9 cellular contexts compared by ENCODE assay signal in the genomic region with DNA sequence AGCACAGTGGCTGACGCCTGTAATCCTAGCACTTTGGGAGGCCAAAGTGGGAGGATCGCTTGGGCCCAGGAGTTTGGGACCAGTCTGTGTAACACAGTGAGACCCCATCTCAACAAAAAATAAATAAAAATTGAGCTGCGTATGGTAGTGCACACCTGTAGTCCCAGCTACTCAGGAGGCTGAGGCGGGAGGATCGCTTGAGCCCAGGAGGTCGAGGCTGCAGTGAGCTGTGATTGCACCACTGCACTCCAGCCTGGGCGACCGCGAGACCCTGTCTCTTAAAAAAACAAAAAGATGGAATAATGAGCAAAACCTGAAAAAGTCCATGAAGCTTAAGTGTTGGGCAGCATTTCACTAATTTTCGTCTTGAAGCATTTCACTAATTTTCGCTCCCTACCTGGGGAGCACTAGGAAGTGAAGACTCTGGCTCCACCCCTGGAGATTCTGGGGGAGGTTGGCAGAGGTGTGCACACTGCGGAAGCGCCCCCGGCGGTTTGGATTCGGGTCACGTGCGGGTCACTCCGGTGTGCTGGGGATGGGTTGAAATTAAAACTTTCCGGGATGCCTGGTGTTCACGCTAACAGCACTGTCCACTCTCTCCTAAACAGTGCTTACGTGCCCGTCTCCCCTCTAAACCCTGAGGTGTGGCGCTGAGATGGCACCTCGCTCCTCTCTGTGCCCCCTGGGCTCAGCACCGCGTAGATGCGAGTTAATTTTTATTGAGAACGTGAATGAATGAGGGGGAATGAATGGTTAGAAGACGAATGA. TPM values are rescaled to one million over a fixed set of nuclear protein-coding genes. Genes with fewer than 3 reads are reported as not detected.
DNase-seq lines count a peak whose midpoint lies in the region; ATAC-seq and TF ChIP-seq lines count a peak whose summit lies in the region.
"Had no signal": no experiment of that assay in that cellular context is flagged by ENCODE, and none has a peak within 500 bp of the region (broad histone marks: within the 10 kb centered on the region; RNA-seq: fewer than 3 reads in every experiment).

No MANE protein-coding gene starts in this region.

- H3K9me3 Mint-ChIP-seq in IgD-negative memory B cell = no peaks in the 10 kb centered on the region
- H3K9me3 Mint-ChIP-seq in activated naive CD8-positive, alpha-beta T cell treated with anti-CD3 and anti-CD28 coated beads for 36 hours = no peaks in the 10 kb centered on the region

- ATAC-seq in GM21390 (IDR thresholded peaks at IDR 0.05; ENCODE audit: unreplicated experiment) = peak; percentile 18

- intact Hi-C loops in stomach (cut with DNase I; ENCODE audit: low total_unique reads) = no loop called here

- H3K27ac ChIP-seq in stomach = peak overlapping the region; percentile 76 to 84 (median 79)

- no peaks in the 10 kb centered on the region for H3K27me3 Mint-ChIP-seq in IgD-negative memory B cell
- no peaks in the 10 kb centered on the region for H3K27me3 Mint-ChIP-seq in activated naive CD8-positive, alpha-beta T cell treated with anti-CD3 and anti-CD28 coated beads for 36 hours

- H3K4me3 Mint-ChIP-seq in IgD-negative memory B cell = peak overlapping the region; percentile 82 to 97 (median 89)
- peak overlapping the region; percentile 82 for H3K4me3 Mint-ChIP-seq in activated naive CD8-positive, alpha-beta T cell treated with anti-CD3 and anti-CD28 coated beads for 36 hours

- peaks cover 21 to 22% (median 22%) of the 10 kb centered on the region in 3 donors for H3K4me1 Mint-ChIP-seq in IgD-negative memory B cell
- H3K4me1 Mint-ChIP-seq in activated naive CD8-positive, alpha-beta T cell treated with anti-CD3 and anti-CD28 coated beads for 36 hours = peaks cover 18% of the 10 kb centered on the region

- H3K9me3 ChIP-seq in ES-I3 (ENCODE audit: control insufficient read depth, insufficient read depth, low read length) (no peaks in the 10 kb centered on the region), stomach (no peaks in the 10 kb centered on the region)
- H3K9me3 ChIP-seq: thyroid gland had no signal

- no peaks in the 10 kb centered on the region for H3K27me3 ChIP-seq in stomach
- H3K27me3 ChIP-seq: thyroid gland had no signal

- H3K36me3 Mint-ChIP-seq in IgD-negative memory B cell = peaks cover 2% of the 10 kb centered on the region
- no peaks in the 10 kb centered on the region for H3K36me3 Mint-ChIP-seq in activated naive CD8-positive, alpha-beta T cell treated with anti-CD3 and anti-CD28 coated beads for 36 hours

- 20 to 33% (median 23%) methylated on average over 23 to 30 of the region's 30 CpGs for WGBS in stomach, 5 donors

- peak overlapping the region; percentile 87 to 99 (median 87) for H3K27ac Mint-ChIP-seq in IgD-negative memory B cell
- H3K27ac Mint-ChIP-seq in activated naive CD8-positive, alpha-beta T cell treated with anti-CD3 and anti-CD28 coated beads for 36 hours = peak overlapping the region; percentile 71

- TF ChIP-seq EP300 in stomach (IDR thresholded peaks at IDR 0.05) = no peak

- H3K36me3 ChIP-seq in ES-I3 (ENCODE audit: insufficient read depth, low read length) (no peaks in the 10 kb centered on the region), stomach (peaks cover 0 to 11% (median 0%) of the 10 kb centered on the region in 4 donors)
- H3K36me3 ChIP-seq: thyroid gland had no signal

- TF ChIP-seq CTCF in stomach (IDR thresholded peaks at IDR 0.05) = no peak

- H3K4me3 ChIP-seq in stomach = peak overlapping the region; percentile 70 to 91 (median 78)

- no peak for DNase-seq in activated naive CD8-positive, alpha-beta T cell treated with anti-CD3 and anti-CD28 coated beads for 36 hours
- peak; percentile 36 for DNase-seq in iPS-NIHi7 (ENCODE audit: extremely low spot score)
- no peak for DNase-seq in stomach
- DNase-seq in NCI-H128 (lab: John Stamatoyannopoulos, UW; ENCODE audit: unreplicated experiment) = no peak
- DNase-seq in ureter (ENCODE audit: low spot score) = no peak

- TF ChIP-seq POLR2A in stomach (IDR thresholded peaks at IDR 0.05) = no peak

- H3K9ac ChIP-seq in ES-I3 (ENCODE audit: low read depth, low read length) = peak overlapping the region; percentile 61

- H3K4me1 ChIP-seq in ES-I3 (ENCODE audit: insufficient read depth, low read length) (no peaks in the 10 kb centered on the region), stomach (peaks cover 6 to 38% (median 23%) of the 10 kb centered on the region in 4 donors)

RNA-seq across cellular contexts. Expression of gene NAA40, which starts 0.9 kb away (rescaled TPM):
- 13.9 TPM for polyA plus RNA-seq in IgD-negative memory B cell
- 10 to 100 TPM; 18.3 to 21.6 TPM for total RNA-seq in activated naive CD8-positive, alpha-beta T cell treated with anti-CD3 and anti-CD28 coated beads for 36 hours
- 10 to 100 TPM in 3 of 5 donors, 1 to 10 TPM in 2; 4.3 to 71.4 (median 14.9) TPM for total RNA-seq in stomach
- 1 to 10 TPM; 4.9 to 8.0 (median 5.8) TPM for polyA plus RNA-seq in stomach
- 26.4 TPM for total RNA-seq in ureter

RNA-seq across cellular contexts. Expression of gene RCOR2, which starts 20.9 kb away (rescaled TPM):
- polyA plus RNA-seq in IgD-negative memory B cell = not detected
- under 1 TPM; 0.58 to 0.82 TPM for total RNA-seq in activated naive CD8-positive, alpha-beta T cell treated with anti-CD3 and anti-CD28 coated beads for 36 hours
- total RNA-seq in stomach = 1 to 10 TPM in 1 of 5 donors, under 1 TPM in 1, not detected in 3; 0.58 to 1.1 TPM
- 1 to 10 TPM in 1 of 3 donors, under 1 TPM in 2; 0.35 to 1.6 (median 0.92) TPM for polyA plus RNA-seq in stomach
- total RNA-seq in ureter = 2.0 TPM

RNA-seq across cellular contexts. Expression of gene COX8A, which starts 36.5 kb away (rescaled TPM):
- polyA plus RNA-seq in IgD-negative memory B cell (298 TPM), stomach (1,000 to 10,000 TPM in 2 of 3 donors, 100 to 1,000 TPM in 1; 910 to 1,045 (median 1,001) TPM)
- 100 to 1,000 TPM; 450 to 466 TPM for total RNA-seq in activated naive CD8-positive, alpha-beta T cell treated with anti-CD3 and anti-CD28 coated beads for 36 hours
- total RNA-seq in stomach (1,000 to 10,000 TPM in 1 of 5 donors, 100 to 1,000 TPM in 4; 107 to 1,004 (median 523) TPM), ureter (291 TPM)

RNA-seq across cellular contexts. Expression of gene OTUB1, which starts 48.3 kb away (rescaled TPM):
- polyA plus RNA-seq in IgD-negative memory B cell (117 TPM), stomach (10 to 100 TPM; 62.3 to 74.2 (median 64.8) TPM)
- total RNA-seq in activated naive CD8-positive, alpha-beta T cell treated with anti-CD3 and anti-CD28 coated beads for 36 hours = 10 to 100 TPM; 70.5 to 72.0 TPM
- total RNA-seq in stomach (100 to 1,000 TPM in 1 of 5 donors, 10 to 100 TPM in 4; 33.6 to 161 (median 40.3) TPM), ureter (75.5 TPM)
